ENCODE assay signal across 22 cellular contexts in genomic region chr18:48670751-48671560, GRCh38.
DNase-seq lines count a peak whose midpoint lies in the region; ATAC-seq and TF ChIP-seq lines count a peak whose summit lies in the region.
"Had no signal": no experiment of that assay in that cellular context is flagged by ENCODE, and none has a peak within 500 bp of the region (broad histone marks: within the 10 kb centered on the region; RNA-seq: fewer than 3 reads in every experiment).

No MANE protein-coding gene starts in this region.

- no peaks in the 10 kb centered on the region for H3K79me2 ChIP-seq in Karpas-422 (ENCODE audit: low read length)

- H3K9me3 Mint-ChIP-seq in progenitor cell of endocrine pancreas (ENCODE audit: low read depth), result peaks cover 10% of the 10 kb centered on the region
- peaks cover 4% of the 10 kb centered on the region for H3K9me3 Mint-ChIP-seq in type B pancreatic cell

- H3K27me3 Mint-ChIP-seq in progenitor cell of endocrine pancreas (no peaks in the 10 kb centered on the region), type B pancreatic cell (no peaks in the 10 kb centered on the region)
- H3K27me3 Mint-ChIP-seq: B cell had no signal

- H3K27me3 ChIP-seq in Karpas-422 (ENCODE audit: low read length), result no peaks in the 10 kb centered on the region

- H3K36me3 ChIP-seq in Karpas-422 (ENCODE audit: insufficient read depth, low read length), result no peaks in the 10 kb centered on the region; the same call in 1 of the 2 replicates

- TF ChIP-seq CTCF in progenitor cell of endocrine pancreas (IDR thresholded peaks at IDR 0.05; ENCODE audit: unreplicated experiment) (no peak), type B pancreatic cell (conservative IDR thresholded peaks at IDR 0.05) (no peak)

- H3K4me1 Mint-ChIP-seq in progenitor cell of endocrine pancreas (ENCODE audit: low read depth) (no peaks in the 10 kb centered on the region), type B pancreatic cell (ENCODE audit: unreplicated experiment) (no peaks in the 10 kb centered on the region)

- H3K4me3 Mint-ChIP-seq in progenitor cell of endocrine pancreas (ENCODE audit: low read depth) (no peak overlapping the region), type B pancreatic cell (no peak overlapping the region)
- H3K4me3 Mint-ChIP-seq: B cell had no signal

- H3K27ac Mint-ChIP-seq in progenitor cell of endocrine pancreas (peak overlapping the region; percentile 50), type B pancreatic cell (no peak overlapping the region)
- H3K27ac Mint-ChIP-seq: B cell had no signal

- H3K4me3 ChIP-seq in Karpas-422 (ENCODE audit: low read length), result no peak overlapping the region

- no peaks in the 10 kb centered on the region for H3K9me2 ChIP-seq in Karpas-422 (replicated peaks; ENCODE audit: insufficient read depth, low read length)
- H3K9me2 ChIP-seq: SK-N-SH had no signal

- no peak overlapping the region for H3K27ac ChIP-seq in Karpas-422 (ENCODE audit: low read length)

- peak; percentile 11 for DNase-seq in NCI-H1092 treated with DMSO at 0.1 percent for 48 hours (lab: John Stamatoyannopoulos, UW)
- no peak for DNase-seq in NCI-H1092 (lab: John Stamatoyannopoulos, UW)
- peak; percentile 92 for DNase-seq in NCI-H146 treated with DMSO at 0.1 percent for 48 hours (lab: John Stamatoyannopoulos, UW; ENCODE audit: unreplicated experiment)
- DNase-seq in left lobe of liver (ENCODE audit: low spot score), result peak; percentile 67
- DNase-seq in progenitor cell of endocrine pancreas (ENCODE audit: low spot score, unreplicated experiment), result no peak
- DNase-seq in Karpas-422, result no peak
- DNase-seq in type B pancreatic cell (ENCODE audit: extremely low spot score, unreplicated experiment), result no peak
- DNase-seq: 8988T, Caco-2, DMS153, GOT3, KBM-7, NCI-H1417, NCI-H2081, NCI-H524, NCI-H82, OCI-M1, Right ventricle myocardium superior, SK-N-SH had no signal

- H3K36me3 Mint-ChIP-seq in progenitor cell of endocrine pancreas (ENCODE audit: insufficient read depth) (peaks cover 16% of the 10 kb centered on the region), type B pancreatic cell (peaks cover 21% of the 10 kb centered on the region)

- H2AFZ ChIP-seq in Karpas-422 (ENCODE audit: low read length), result no peak overlapping the region

- H3K9ac ChIP-seq in Karpas-422 (ENCODE audit: low read length), result no peak overlapping the region
- H3K9ac ChIP-seq: SK-N-SH had no signal

- H3K4me2 ChIP-seq in Karpas-422 (ENCODE audit: low read depth, low read length, poor library complexity, severe bottlenecking), result no peak overlapping the region
- H3K4me2 ChIP-seq: SK-N-SH had no signal

- ATAC-seq in left lobe of liver (peak; percentile 26), HG02798 (IDR thresholded peaks at IDR 0.05; ENCODE audit: poor library complexity, unreplicated experiment) (no peak)
- ATAC-seq: HCT116 had no signal

- H4K20me1 ChIP-seq in Karpas-422 (ENCODE audit: insufficient read depth, low read depth, low read length), result no peaks in the 10 kb centered on the region

- no peaks in the 10 kb centered on the region; the same call in 1 of the 2 replicates for H3K9me3 ChIP-seq in Karpas-422 (ENCODE audit: low read length)
- H3K9me3 ChIP-seq: Caco-2, SK-N-SH had no signal

- peaks cover 68% of the 10 kb centered on the region for H3K4me1 ChIP-seq in Karpas-422 (ENCODE audit: low read length)

Comparison
In these comparisons a context has a peak if more than half of its experiments do, and no peak if none do; other contexts are left out.
1. DNase-seq: peak in NCI-H1092 treated with DMSO at 0.1 percent for 48 hours (single experiment), NCI-H146 treated with DMSO at 0.1 percent for 48 hours (single experiment) and left lobe of liver (single experiment); none in NCI-H1092 (single experiment), progenitor cell of endocrine pancreas (single experiment), Karpas-422 (single experiment) and type B pancreatic cell (single experiment).